In genomic region chr11:12319734-12320387, GRCh38 we compare ENCODE assay signal across 15 cellular contexts. TPM values are rescaled to one million over a fixed set of nuclear protein-coding genes. Genes with fewer than 3 reads are reported as not detected.
DNase-seq lines count a peak whose midpoint lies in the region; ATAC-seq, FAIRE-seq and TF ChIP-seq lines count a peak whose summit lies in the region.
"Had no signal": no experiment of that assay in that cellular context is flagged by ENCODE, and none has a peak within 500 bp of the region (broad histone marks: within the 10 kb centered on the region; RNA-seq: fewer than 3 reads in every experiment).

No MANE protein-coding gene starts in this region.

- no peaks in the 10 kb centered on the region; the same call in 1 of the 2 replicates for H3K23me2 ChIP-seq in H1 (ENCODE audit: low read depth, low read length)

- H3K79me2 ChIP-seq in H1 (ENCODE audit: control insufficient read depth in 1 of 2, insufficient read depth in 2 of 2, low read length in 2 of 2), result no peaks in the 10 kb centered on the region
- H3K79me2 ChIP-seq in PC-3 (ENCODE audit: low read length), result no peaks in the 10 kb centered on the region

- POLR2A ChIA-PET in A673 (lab: Charles Lee; ENCODE audit: low non-redundant PET), result interaction anchor here (0.6 to 0.7 kb wide), 2 partner anchors 654 to 1982 kb away, joined by 4 to 6 read pairs; no protein-coding TSS in a partner anchor
- POLR2A ChIA-PET in H1 (lab: Charles Lee; ENCODE audit: partially characterized antibody), result no interaction called here
- POLR2A ChIA-PET in PC-3 (lab: Charles Lee; ENCODE audit: unreplicated experiment), result no interaction called here

- no peak overlapping the region for H4K91ac ChIP-seq in H1 (replicated peaks; ENCODE audit: insufficient read length, low read length)

- no peak overlapping the region for H2BK12ac ChIP-seq in H1 (ENCODE audit: low read depth, low read length)

- H3K27ac Mint-ChIP-seq in natural killer cell, result no peak overlapping the region
- H3K27ac Mint-ChIP-seq: activated CD8-positive, alpha-beta T cell treated with anti-CD3 and anti-CD28 coated beads, Interleukin-2, amount 10 ng/mL, durations not matched to agents 7 days and 5 days had no signal

- TF ChIP-seq CTCF in A673 (conservative IDR thresholded peaks at IDR 0.05; ENCODE audit: low read depth, low read length), result no peak
- no peak for TF ChIP-seq CTCF in H1 (IDR thresholded peaks at IDR 0.05; ENCODE audit: control extremely low read depth in 1 of 3, insufficient read depth in 1 of 3, low read depth in 1 of 3, low read length in 3 of 3)
- no peak for TF ChIP-seq CTCF in natural killer cell (IDR thresholded peaks at IDR 0.05)
- no peak for TF ChIP-seq CTCF in PC-3 (conservative IDR thresholded peaks at IDR 0.05; ENCODE audit: low read depth, low read length)

- TF ChIP-seq RAD21 in H1 (IDR thresholded peaks at IDR 0.05 in 1 of 2, conservative IDR thresholded peaks at IDR 0.05 in 1 of 2; ENCODE audit: low read depth in 2 of 2, low read length in 2 of 2), result no peak

- TF ChIP-seq POLR2A in H1 (IDR thresholded peaks at IDR 0.05; ENCODE audit: control extremely low read depth in 1 of 2, low read depth in 2 of 2, low read length in 2 of 2), result no peak

- H3K27me3 ChIP-seq in A673 (replicated peaks; ENCODE audit: insufficient read depth, low read depth, low read length, poor library complexity) (no peaks in the 10 kb centered on the region), HAP-1 (ENCODE audit: low read depth) (no peaks in the 10 kb centered on the region), H1 (replicated peaks in 1 of 4; ENCODE audit: control insufficient read depth in 3 of 4, extremely low read depth in 1 of 4, insufficient read depth in 3 of 4, low read length in 3 of 4) (no peaks in the 10 kb centered on the region), PC-3 (ENCODE audit: low read length) (no peaks in the 10 kb centered on the region)

- no peak overlapping the region for H3K56ac ChIP-seq in H1 (replicated peaks; ENCODE audit: insufficient read length, low read depth, low read length)

- CTCF ChIA-PET in A673 (lab: Charles Lee) (interaction anchor here (0.6 to 1.6 kb wide), 3 partner anchors 11 to 85 kb away, joined by 3 to 7 read pairs (median 4); no protein-coding TSS in a partner anchor), H1 (lab: Charles Lee; ENCODE audit: partially characterized antibody) (interaction anchor here (0.6 to 4.9 kb wide), 7 partner anchors 11 to 276 kb away, joined by 3 to 32 read pairs (median 6); no protein-coding TSS in a partner anchor), PC-3 (lab: Charles Lee) (no interaction called here)

- H3K9me3 ChIP-seq in A673 (ENCODE audit: low read depth, low read length, poor library complexity, severe bottlenecking) (peaks cover 9% of the 10 kb centered on the region), HAP-1 (peaks cover 13% of the 10 kb centered on the region; the same call in 1 of the 2 replicates), H1 (ENCODE audit: insufficient read depth in 2 of 2, low read depth in 1 of 2, low read length in 1 of 2) (peaks cover 2 to 3% of the 10 kb centered on the region in 2 experiments; a peak in 3 of 4 replicates), PC-3 (ENCODE audit: low read length) (peaks cover 7% of the 10 kb centered on the region)
- H3K9me3 ChIP-seq: psoas muscle had no signal

- no peak overlapping the region for H3K23ac ChIP-seq in H1 (ENCODE audit: insufficient read length)

- H3K14ac ChIP-seq in H1 (ENCODE audit: insufficient read length), result no peak overlapping the region

- intact Hi-C loops in A673 (cut with micrococcal nuclease; ENCODE audit: unreplicated experiment), result no loop called here
- intact Hi-C loops in natural killer cell (cut with micrococcal nuclease), result no loop called here
- intact Hi-C loops in PC-3 (cut with micrococcal nuclease), result no loop called here

- no peak overlapping the region for H2BK5ac ChIP-seq in H1 (ENCODE audit: low read depth, low read length)

- H4K5ac ChIP-seq in H1 (ENCODE audit: insufficient read length, low read depth, low read length), result no peak overlapping the region

- no TSS peak for BruUV-seq in A673 (replicated peaks; lab: Mats Ljungman, UMichigan)
- BruUV-seq in PC-3 (replicated peaks; lab: Mats Ljungman, UMichigan), result no TSS peak

- H2AK5ac ChIP-seq in H1 (ENCODE audit: low read depth, low read length), result no peak overlapping the region

- WGBS in H1 (ENCODE audit: extremely low coverage in 1 of 2, insufficient coverage in 1 of 2, insufficient read length in 1 of 2, insufficient replicate concordance in 2 of 2, low coverage in 1 of 2, low lambda C conversion rate in 2 of 2, missing lambda C conversion rate in 1 of 2), 2 experiments, result 83% methylated on average over 3 of the region's 3 CpGs; no CpG with 5 or more reads in 1 of the 2 experiments

- no peaks in the 10 kb centered on the region for H3K9me3 Mint-ChIP-seq in natural killer cell

- H3K4me1 ChIP-seq in A673 (ENCODE audit: insufficient read depth, low read length, poor library complexity, severe bottlenecking) (peaks cover 23% of the 10 kb centered on the region), HAP-1 (peaks cover 33% of the 10 kb centered on the region), H1 (replicated peaks in 1 of 4; ENCODE audit: control insufficient read depth in 3 of 4, insufficient read depth in 4 of 4, low read length in 3 of 4) (peaks cover 0 to 9% (median 0%) of the 10 kb centered on the region in 4 experiments; a peak in 3 of 7 replicates), PC-3 (ENCODE audit: insufficient read depth, low read length) (no peaks in the 10 kb centered on the region)
- H3K4me1 ChIP-seq: psoas muscle had no signal

- in situ Hi-C loops in HAP-1 (cut with MboI; ENCODE audit: low sequenced_read_pairs), result loop anchor here (10.0 kb wide), 1 partner anchor 585 kb away; no protein-coding TSS in a partner anchor

- no peaks in the 10 kb centered on the region for H3K36me3 Mint-ChIP-seq in natural killer cell

- TF ChIP-seq EP300 in H1 (IDR thresholded peaks at IDR 0.05; ENCODE audit: borderline replicate concordance in 1 of 2, low read depth in 2 of 2, low read length in 2 of 2), result no peak

- no peak overlapping the region for H2BK15ac ChIP-seq in H1 (ENCODE audit: low read length)

- H2AFZ ChIP-seq in H1 (ENCODE audit: low read length) (peak overlapping the region; percentile 92), PC-3 (ENCODE audit: low read length) (no peak overlapping the region)

- no peak overlapping the region for H4K8ac ChIP-seq in H1 (ENCODE audit: extremely low read depth, insufficient read depth, low read length)

- no peaks in the 10 kb centered on the region for H3K79me1 ChIP-seq in H1 (ENCODE audit: low read depth, low read length)

- H3K36me3 ChIP-seq in A673 (ENCODE audit: insufficient read depth, low read length, poor library complexity, severe bottlenecking), result no peaks in the 10 kb centered on the region
- H3K36me3 ChIP-seq in HAP-1 (replicated peaks), result no peaks in the 10 kb centered on the region
- H3K36me3 ChIP-seq in H1 (ENCODE audit: control insufficient read depth in 2 of 4, insufficient read depth in 4 of 4, low read length in 3 of 4), result no peaks in the 10 kb centered on the region
- H3K36me3 ChIP-seq in PC-3 (ENCODE audit: low read depth, low read length), result peaks cover 5% of the 10 kb centered on the region; the same call in 1 of the 2 replicates

- H3K4me1 Mint-ChIP-seq in natural killer cell, result no peaks in the 10 kb centered on the region

- no peak overlapping the region for H3K4ac ChIP-seq in H1 (replicated peaks; ENCODE audit: insufficient read length, low read depth, low read length)

- H3K9me2 ChIP-seq in PC-3 (replicated peaks; ENCODE audit: low read length), result no peaks in the 10 kb centered on the region

- H3K4me3 Mint-ChIP-seq in natural killer cell, result no peak overlapping the region
- H3K4me3 Mint-ChIP-seq: activated CD8-positive, alpha-beta T cell treated with anti-CD3 and anti-CD28 coated beads, Interleukin-2, amount 10 ng/mL, durations not matched to agents 7 days and 5 days had no signal

- peak overlapping the region; percentile 22 for H3K18ac ChIP-seq in H1 (ENCODE audit: extremely low read depth, low read length)

- H4K20me1 ChIP-seq in H1 (replicated peaks in 1 of 2; ENCODE audit: control insufficient read depth in 1 of 2, insufficient read depth in 2 of 2, low read length in 2 of 2), result no peaks in the 10 kb centered on the region
- no peaks in the 10 kb centered on the region for H4K20me1 ChIP-seq in PC-3 (ENCODE audit: low read length)

- no peak overlapping the region for H2BK120ac ChIP-seq in H1 (replicated peaks; ENCODE audit: low read depth, low read length)

- H3K9ac ChIP-seq in H1 (replicated peaks in 1 of 4; ENCODE audit: extremely low read depth in 1 of 4, low read depth in 3 of 4, low read length in 3 of 4) (no peak overlapping the region), PC-3 (ENCODE audit: low read length) (no peak overlapping the region)

- H3K27ac ChIP-seq in A673 (ENCODE audit: low read depth, low read length, poor library complexity, severe bottlenecking) (peak overlapping the region; percentile 80), H1 (ENCODE audit: low read depth, low read length) (no peak overlapping the region), PC-3 (ENCODE audit: low read length) (no peak overlapping the region)
- H3K27ac ChIP-seq: psoas muscle had no signal

- H3K4me2 ChIP-seq in H1 (ENCODE audit: insufficient read depth in 1 of 2, low read depth in 2 of 2, low read length in 2 of 2), result peak overlapping the region in 1 of 2 experiments; percentile 31; a peak in 1 of 4 replicates
- no peak overlapping the region for H3K4me2 ChIP-seq in PC-3 (ENCODE audit: low read length)

- H3K4me3 ChIP-seq in A673 (ENCODE audit: low read depth, low read length, poor library complexity, severe bottlenecking), result peak overlapping the region; percentile 9
- H3K4me3 ChIP-seq in HAP-1, result peak overlapping the region; percentile 6; the same call in 1 of the 2 replicates
- H3K4me3 ChIP-seq in H1 (ENCODE audit: extremely low read depth in 1 of 4, insufficient read depth in 2 of 4, low read depth in 3 of 4, low read length in 4 of 4), result no peak overlapping the region
- no peak overlapping the region for H3K4me3 ChIP-seq in PC-3 (ENCODE audit: low read length)
- H3K4me3 ChIP-seq: psoas muscle had no signal

- no peak overlapping the region for H2BK20ac ChIP-seq in H1 (ENCODE audit: low read length)

- no peak for FAIRE-seq in H1 (lab: Jason Lieb, UNC)

- ATAC-seq in GM21447 (IDR thresholded peaks at IDR 0.05; ENCODE audit: unreplicated experiment) (no peak), natural killer cell (no peak), PC-3 (no peak)
- ATAC-seq: activated CD8-positive, alpha-beta T cell treated with anti-CD3 and anti-CD28 coated beads, Interleukin-2, amount 10 ng/mL, durations not matched to agents 7 days and 5 days; psoas muscle had no signal

- DNase-seq in A673 (ENCODE audit: low spot score) (peak; percentile 9), HAP-1 (ENCODE audit: low spot score in 2 of 2) (peak in 1 of 2 experiments; percentile 16), NCI-H2171 (lab: John Stamatoyannopoulos, UW) (peak; percentile 73), H1 (ENCODE audit: low read depth in 1 of 2, low spot score in 2 of 2) (no peak), HCEC 1CT (no peak), natural killer cell (no peak), PC-3 (no peak)
- DNase-seq: activated CD8-positive, alpha-beta T cell treated with anti-CD3 and anti-CD28 coated beads, Interleukin-2, amount 10 ng/mL, durations not matched to agents 7 days and 5 days; activated naive CD4-positive, alpha-beta T cell treated with Interleukin-2 at 50 U/mL for 16 hours; central memory CD4-positive, alpha-beta T cell; midbrain; psoas muscle; stimulated activated naive CD4-positive, alpha-beta T cell; T1000 had no signal

- H3F3A ChIP-seq in PC-3 (ENCODE audit: low read length, unreplicated experiment), result no peaks in the 10 kb centered on the region

- H3K27me3 Mint-ChIP-seq in natural killer cell (ENCODE audit: low read depth in 2 of 2), result no peaks in the 10 kb centered on the region

RNA-seq across cellular contexts. Expression of gene PARVA, which starts 57.5 kb away (rescaled TPM):
- total RNA-seq in A673 (2021) (15.2 and 17.4 TPM in 2 replicates), natural killer cell (1 to 10 TPM in 1 of 3 donors, under 1 TPM in 1, not detected in 1; 0.07 to 1.0 TPM), PC-3 (2014; rRNA removed) (13.5 and 13.7 TPM in 2 replicates)
- 13.5 and 14.3 TPM in 2 replicates for total RNA-seq in H1 (2021; fragmentation: NEBNext Ultra II Directional; extraction: Animal tissue kit (Norgen Biotek cat#: 25700))
- 2.6 and 3.1 TPM in 2 replicates for polyA plus RNA-seq in H1 (2011; rRNA removed)
- polyA plus RNA-seq in H1 (2011; cell fraction: cytosol; rRNA removed), result 3.6 TPM
- polyA plus RNA-seq in H1 (2011; cell fraction: nucleus; rRNA removed), result 3.1 TPM
- 7.1 to 9.8 TPM (median 8.8 TPM) in 4 replicates for polyA plus RNA-seq in H1 (2012, experiment 1 of 2)
- polyA plus RNA-seq in H1 (2012, experiment 2 of 2), result 3.9 TPM
- 5.2 TPM for polyA plus RNA-seq in H1 (2013, experiment 1 of 2)
- polyA plus RNA-seq in H1 (2013, experiment 2 of 2), result 5.2 TPM
- polyA minus RNA-seq in H1 (2011; rRNA and poly(A)+ RNA removed), result 6.9 and 8.1 TPM in 2 replicates
- 3.5 TPM for polyA minus RNA-seq in H1 (2011; cell fraction: cytosol; rRNA and poly(A)+ RNA removed)
- polyA minus RNA-seq in H1 (2011; cell fraction: nucleus; rRNA and poly(A)+ RNA removed), result 6.3 TPM
- total RNA-seq: activated CD8-positive, alpha-beta T cell treated with anti-CD3 and anti-CD28 coated beads, Interleukin-2, amount 10 ng/mL, durations not matched to agents 7 days and 5 days had no signal

Comparison
In these comparisons a context has a peak if more than half of its experiments do, and no peak if none do; other contexts are left out.
1. DNase-seq: peak in A673 (single experiment) and NCI-H2171 (single experiment); none in H1 (0 of 2), HCEC 1CT (single experiment), natural killer cell (single experiment) and PC-3 (single experiment).
2. H3K4me3 ChIP-seq: peak in A673 (single experiment) and HAP-1 (single experiment); none in H1 (0 of 4) and PC-3 (single experiment).